Comparison of ENCODE assay signal across 8 cellular contexts in genomic region chr20:17959257-17959627, GRCh38. TPM values are rescaled to one million over a fixed set of nuclear protein-coding genes. Genes with fewer than 3 reads are reported as not detected.
DNase-seq lines count a peak whose midpoint lies in the region; ATAC-seq lines count a peak whose summit lies in the region.

No MANE protein-coding gene starts in this region.

- H3K9me3 Mint-ChIP-seq in activated naive CD8-positive, alpha-beta T cell treated with anti-CD3 and anti-CD28 coated beads for 36 hours, result no peaks in the 10 kb centered on the region
- H3K9me3 Mint-ChIP-seq in naive B cell, result peaks cover 0 to 6% (median 0%) of the 10 kb centered on the region in 7 donors

- no peak for ATAC-seq in naive B cell (ENCODE audit: low read depth in 2 of 2)
- ATAC-seq in GM21360 (IDR thresholded peaks at IDR 0.05; ENCODE audit: unreplicated experiment), result no peak
- no peak for ATAC-seq in GM21423 (IDR thresholded peaks at IDR 0.05; ENCODE audit: unreplicated experiment)

- DNase-seq in GM23248 (no peak), naive B cell (no peak), NCI-H128 (lab: John Stamatoyannopoulos, UW; ENCODE audit: unreplicated experiment) (no peak), RPMI8226 (no peak)
- DNase-seq in activated naive CD8-positive, alpha-beta T cell treated with anti-CD3 and anti-CD28 coated beads for 36 hours, result no peak

- peak overlapping the region; percentile 97 to 99 (median 98) for H3K4me2 ChIP-seq in BLaER1 treated with 17β-estradiol and CSF1 and Interleukin-3, amounts not matched to agents 10 nM and 100 nM
- H3K4me2 ChIP-seq in GM23248 (ENCODE audit: unreplicated experiment), result peak overlapping the region; percentile 62

- peaks cover 77% of the 10 kb centered on the region for H3K36me3 Mint-ChIP-seq in activated naive CD8-positive, alpha-beta T cell treated with anti-CD3 and anti-CD28 coated beads for 36 hours
- peaks cover 0 to 12% of the 10 kb centered on the region in 2 donors for H3K36me3 Mint-ChIP-seq in naive B cell

- no peak overlapping the region for H3K4me3 Mint-ChIP-seq in activated naive CD8-positive, alpha-beta T cell treated with anti-CD3 and anti-CD28 coated beads for 36 hours
- peak overlapping the region; percentile 57 to 97 (median 74) for H3K4me3 Mint-ChIP-seq in naive B cell

- no peak overlapping the region for H2AFZ ChIP-seq in GM23248

- no peaks in the 10 kb centered on the region for H3K27me3 ChIP-seq in BLaER1 treated with 17β-estradiol and CSF1 and Interleukin-3, amounts not matched to agents 10 nM and 100 nM
- no peaks in the 10 kb centered on the region for H3K27me3 ChIP-seq in GM23248 (replicated peaks; ENCODE audit: insufficient read depth)

- H3K79me2 ChIP-seq in GM23248 (ENCODE audit: insufficient read depth), result peaks cover 100% of the 10 kb centered on the region

- in situ Hi-C loops in GM23248 (cut with MboI), result no loop called here

- peaks cover 66% of the 10 kb centered on the region for H3K4me1 Mint-ChIP-seq in activated naive CD8-positive, alpha-beta T cell treated with anti-CD3 and anti-CD28 coated beads for 36 hours
- peaks cover 69 to 98% (median 91%) of the 10 kb centered on the region in 3 donors for H3K4me1 Mint-ChIP-seq in naive B cell

- peak overlapping the region; percentile 21 to 99 (median 93); a peak in 17 of 20 replicates for H3K4me3 ChIP-seq in BLaER1 treated with 17β-estradiol and CSF1 and Interleukin-3, amounts not matched to agents 10 nM and 100 nM
- H3K4me3 ChIP-seq in GM23248, result peak overlapping the region; percentile 29; the same call in 1 of the 2 replicates

- H3K9me2 ChIP-seq in GM23248 (ENCODE audit: insufficient read depth), result no peaks in the 10 kb centered on the region

- no peaks in the 10 kb centered on the region for H3K9me3 ChIP-seq in BLaER1 treated with 17β-estradiol and CSF1 and Interleukin-3, amounts not matched to agents 10 nM and 100 nM (replicated peaks in 1 of 11)
- H3K9me3 ChIP-seq in GM23248 (ENCODE audit: low read depth), result no peaks in the 10 kb centered on the region

- H3K4me1 ChIP-seq in BLaER1 treated with 17β-estradiol and CSF1 and Interleukin-3, amounts not matched to agents 10 nM and 100 nM, result peaks cover 98 to 100% (median 100%) of the 10 kb centered on the region in 10 experiments
- H3K4me1 ChIP-seq in GM23248 (ENCODE audit: insufficient read depth), result peaks cover 67% of the 10 kb centered on the region

- H4K20me1 ChIP-seq in BLaER1 treated with 17β-estradiol and CSF1 and Interleukin-3, amounts not matched to agents 10 nM and 100 nM, result peaks cover 59 to 100% (median 100%) of the 10 kb centered on the region in 11 experiments
- peaks cover 19% of the 10 kb centered on the region for H4K20me1 ChIP-seq in GM23248 (ENCODE audit: insufficient read depth)

- 93 to 94% methylated on average over 5 of the region's 5 CpGs for WGBS in GM23248 (ENCODE audit: low coverage in 1 of 2, low lambda C conversion rate in 2 of 2, missing lambda C conversion rate in 2 of 2), 2 experiments

- no peaks in the 10 kb centered on the region for H3K27me3 Mint-ChIP-seq in activated naive CD8-positive, alpha-beta T cell treated with anti-CD3 and anti-CD28 coated beads for 36 hours
- no peaks in the 10 kb centered on the region for H3K27me3 Mint-ChIP-seq in naive B cell

- peak overlapping the region; percentile 43 for H3K27ac Mint-ChIP-seq in activated naive CD8-positive, alpha-beta T cell treated with anti-CD3 and anti-CD28 coated beads for 36 hours
- peak overlapping the region; percentile 52 to 97 (median 88) for H3K27ac Mint-ChIP-seq in naive B cell

- H3K27ac ChIP-seq in BLaER1 treated with 17β-estradiol and CSF1 and Interleukin-3, amounts not matched to agents 10 nM and 100 nM, result peak overlapping the region; percentile 95 to 100 (median 99); a peak in 21 of 22 replicates
- peak overlapping the region; percentile 86 for H3K27ac ChIP-seq in GM23248

- H3K9ac ChIP-seq in BLaER1 treated with 17β-estradiol and CSF1 and Interleukin-3, amounts not matched to agents 10 nM and 100 nM, result peak overlapping the region; percentile 75 to 100 (median 99)
- peak overlapping the region; percentile 35 for H3K9ac ChIP-seq in GM23248

- peaks cover 24 to 59% (median 46%) of the 10 kb centered on the region in 11 experiments for H3K36me3 ChIP-seq in BLaER1 treated with 17β-estradiol and CSF1 and Interleukin-3, amounts not matched to agents 10 nM and 100 nM
- peaks cover 20% of the 10 kb centered on the region; the same call in 1 of the 2 replicates for H3K36me3 ChIP-seq in GM23248 (ENCODE audit: low read depth)

- peaks cover 85% of the 10 kb centered on the region for H3F3A ChIP-seq in GM23248 (ENCODE audit: insufficient read depth)

RNA-seq across cellular contexts. Expression of gene SNX5, which starts 9.4 kb away (rescaled TPM):
- total RNA-seq in GM23248 (2014; rRNA removed; shearing (Covaris generic)), result 65.2 and 67.0 TPM in 2 replicates
- polyA plus RNA-seq in GM23248 (2016; fragmentation: Nextera tagmentation; extraction: Ambion mirVana), result 70.7 and 75.7 TPM in 2 replicates
- 100 to 1,000 TPM; 198 to 235 TPM for total RNA-seq in activated naive CD8-positive, alpha-beta T cell treated with anti-CD3 and anti-CD28 coated beads for 36 hours
- polyA plus RNA-seq in naive B cell (ENCODE audit: low read depth in 6 of 6), result 100 to 1,000 TPM; 102 to 151 (median 122) TPM

RNA-seq across cellular contexts. Expression of gene MGME1, which starts 9.6 kb away (rescaled TPM):
- 4.6 and 5.6 TPM in 2 replicates for total RNA-seq in GM23248 (2014; rRNA removed; shearing (Covaris generic))
- polyA plus RNA-seq in GM23248 (2016; fragmentation: Nextera tagmentation; extraction: Ambion mirVana) (10.4 and 11.5 TPM in 2 replicates), naive B cell (ENCODE audit: low read depth in 6 of 6) (10 to 100 TPM; 16.3 to 99.1 (median 43.2) TPM)
- total RNA-seq in activated naive CD8-positive, alpha-beta T cell treated with anti-CD3 and anti-CD28 coated beads for 36 hours, result 10 to 100 TPM; 30.1 to 30.9 TPM
